ENCODE assay signal across 8 cellular contexts in genomic region chr2:26764906-26765305, GRCh38. TPM values are rescaled to one million over a fixed set of nuclear protein-coding genes. Genes with fewer than 3 reads are reported as not detected.
A peak's percentile ranks its signal among the peaks of the same experiment; 100 is the strongest.
DNase-seq lines count a peak whose midpoint lies in the region; ATAC-seq and TF ChIP-seq lines count a peak whose summit lies in the region.

No MANE protein-coding gene starts in this region.

- WGBS in heart right ventricle, 2 donors = 29 to 34% methylated on average over 3 of the region's 3 CpGs
- no CpG with 5 or more reads among the region's 3 CpGs for WGBS in mesendoderm (ENCODE audit: extremely low coverage, insufficient coverage, low lambda C conversion rate)
- 25% methylated on average over 3 of the region's 3 CpGs for WGBS in urinary bladder

- H2BK120ac ChIP-seq in mesendoderm (ENCODE audit: low read depth, low read length) = no peak overlapping the region

- peak overlapping the region; percentile 85 for H3K9ac ChIP-seq in mesendoderm (ENCODE audit: low read length)

- no peak overlapping the region for H4K5ac ChIP-seq in mesendoderm (ENCODE audit: low read length)

- no peak for DNase-seq in heart right ventricle
- no peak for DNase-seq in left ventricle myocardium superior
- no peak for DNase-seq in breast epithelium (ENCODE audit: low spot score in 2 of 2)
- no peak for DNase-seq in mesendoderm
- no peak for DNase-seq in NCI-H69 (lab: John Stamatoyannopoulos, UW)
- DNase-seq in GM10248 (ENCODE audit: extremely low spot score) = no peak
- no peak for DNase-seq in RKO (ENCODE audit: low spot score)

- TF ChIP-seq CTCF in heart right ventricle (IDR thresholded peaks at IDR 0.05) (no peak), breast epithelium (IDR thresholded peaks at IDR 0.05) (no peak), GM10248 (IDR thresholded peaks at IDR 0.05; ENCODE audit: control extremely low read depth, extremely low read depth, low read depth, missing control alignments) (no peak)

- H4K8ac ChIP-seq in mesendoderm (ENCODE audit: low read depth, low read length) = no peak overlapping the region

- H3K4me1 ChIP-seq in heart right ventricle (peaks cover 2 to 62% (median 49%) of the 10 kb centered on the region in 9 donors), breast epithelium (peaks cover 8 to 15% of the 10 kb centered on the region in 2 donors), mesendoderm (ENCODE audit: control insufficient read depth, low read depth, low read length) (peaks cover 2% of the 10 kb centered on the region), urinary bladder (ENCODE audit: insufficient read depth) (no peaks in the 10 kb centered on the region)

- H3K27me3 ChIP-seq in heart right ventricle = no peaks in the 10 kb centered on the region
- no peaks in the 10 kb centered on the region for H3K27me3 ChIP-seq in breast epithelium
- H3K27me3 ChIP-seq in mesendoderm (ENCODE audit: insufficient read depth, low read length, poor library complexity) = no peaks in the 10 kb centered on the region

- no peaks in the 10 kb centered on the region for H3K9me3 ChIP-seq in heart right ventricle
- no peaks in the 10 kb centered on the region for H3K9me3 ChIP-seq in breast epithelium

- CTCF ChIA-PET in GM10248 (lab: Yijun Ruan, JAX) = interaction anchor here (0.7 to 1.0 kb wide), 2 partner anchors 13 to 19 kb away, joined by 3 read pairs; no protein-coding TSS in a partner anchor

- no peak for ATAC-seq in heart right ventricle
- no peak for ATAC-seq in left ventricle myocardium superior

- no peak for TF ChIP-seq POLR2A in breast epithelium (IDR thresholded peaks at IDR 0.05)

- H3K4me2 ChIP-seq in mesendoderm (ENCODE audit: low read length) = peak overlapping the region; percentile 89

- H3K4me3 ChIP-seq in heart right ventricle = peak overlapping the region; percentile 51 to 99 (median 85)
- peak overlapping the region; percentile 77 to 87 (median 82) for H3K4me3 ChIP-seq in breast epithelium
- H3K4me3 ChIP-seq in mesendoderm (ENCODE audit: low read length) = peak overlapping the region; percentile 92
- H3K4me3 ChIP-seq in urinary bladder (ENCODE audit: low read depth, low read length) = peak overlapping the region; percentile 74

- H3K18ac ChIP-seq in mesendoderm (ENCODE audit: low read length) = no peak overlapping the region

- H3K56ac ChIP-seq in mesendoderm (ENCODE audit: low read length) = peak overlapping the region; percentile 91

- H3K27ac ChIP-seq in heart right ventricle (peak overlapping the region; percentile 44 to 97 (median 94)), breast epithelium (peak overlapping the region; percentile 93 to 94), mesendoderm (ENCODE audit: low read depth, low read length) (no peak overlapping the region), urinary bladder (ENCODE audit: low read depth) (peak overlapping the region; percentile 73)

- intact Hi-C loops in heart right ventricle (cut with DNase I) (no loop called here), left ventricle myocardium superior (cut with micrococcal nuclease) (no loop called here), breast epithelium (cut with DNase I; ENCODE audit: low total_unique reads) (no loop called here)

- H2BK15ac ChIP-seq in mesendoderm (replicated peaks; ENCODE audit: low read depth) = no peak overlapping the region

- H3K36me3 ChIP-seq in heart right ventricle (peaks cover 0 to 3% (median 0%) of the 10 kb centered on the region in 9 donors), breast epithelium (no peaks in the 10 kb centered on the region), mesendoderm (ENCODE audit: control insufficient read depth, insufficient read depth, low read length) (no peaks in the 10 kb centered on the region), urinary bladder (ENCODE audit: insufficient read depth) (no peaks in the 10 kb centered on the region)

- no peak overlapping the region for H3K4ac ChIP-seq in mesendoderm (ENCODE audit: low read depth, low read length)

- peaks cover 21% of the 10 kb centered on the region for H3K79me1 ChIP-seq in mesendoderm (ENCODE audit: low read length)

- no peak overlapping the region for H3K23ac ChIP-seq in mesendoderm (ENCODE audit: low read length)

- POLR2A ChIA-PET in GM10248 (lab: Yijun Ruan, JAX) = no interaction called here

- no peak overlapping the region for H2AK5ac ChIP-seq in mesendoderm (ENCODE audit: low read length)

- peaks cover 4% of the 10 kb centered on the region for H3K79me2 ChIP-seq in mesendoderm (ENCODE audit: control insufficient read depth, insufficient read depth, low read length)

- no peak overlapping the region for H2BK5ac ChIP-seq in mesendoderm (ENCODE audit: low read length)

RNA-seq across cellular contexts. Expression of gene SLC35F6, which starts 0.8 kb away (rescaled TPM):
- total RNA-seq in heart right ventricle = 10 to 100 TPM; 17.1 to 36.2 (median 23.0) TPM
- polyA plus RNA-seq in heart right ventricle = 10 to 100 TPM; 13.2 to 17.2 TPM
- total RNA-seq in left ventricle myocardium superior = 19.9 TPM
- 10 to 100 TPM; 32.8 to 57.3 (median 55.1) TPM for total RNA-seq in breast epithelium
- 11.1 TPM for polyA plus RNA-seq in mesendoderm (2013, experiment 1 of 2)
- polyA plus RNA-seq in mesendoderm (2013, experiment 2 of 2) = 10.8 TPM
- 12.4 TPM for total RNA-seq in urinary bladder
- 18.8 TPM for polyA plus RNA-seq in urinary bladder

RNA-seq across cellular contexts. Expression of gene CENPA, which starts 20.9 kb away (rescaled TPM):
- total RNA-seq in heart right ventricle (10 to 100 TPM in 3 of 10 donors, 1 to 10 TPM in 4, under 1 TPM in 1, not detected in 2; 0.30 to 33.1 (median 6.1) TPM), left ventricle myocardium superior (not detected), breast epithelium (under 1 TPM in 1 of 3 donors, not detected in 2; 0.64 TPM), urinary bladder (6.1 TPM)
- polyA plus RNA-seq in heart right ventricle (1 to 10 TPM in 1 of 2 donors, under 1 TPM in 1; 0.25 to 1.5 TPM), urinary bladder (0.53 TPM)
- 21.7 TPM for polyA plus RNA-seq in mesendoderm (2013, experiment 1 of 2)
- polyA plus RNA-seq in mesendoderm (2013, experiment 2 of 2) = 22.9 TPM
